ENCODE assay signal across 9 cellular contexts in genomic region chr2:218806346-218806978, GRCh38. TPM values are rescaled to one million over a fixed set of nuclear protein-coding genes. Genes with fewer than 3 reads are reported as not detected.
A peak's percentile ranks its signal among the peaks of the same experiment; 100 is the strongest.
DNase-seq lines count a peak whose midpoint lies in the region; TF ChIP-seq lines count a peak whose summit lies in the region.
"Had no signal": no experiment of that assay in that cellular context is flagged by ENCODE, and none has a peak within 500 bp of the region (broad histone marks: within the 10 kb centered on the region; RNA-seq: fewer than 3 reads in every experiment).

No MANE protein-coding gene starts in this region.

- WGBS in esophagus muscularis mucosa: 35% methylated on average over 10 of the region's 10 CpGs

- TF ChIP-seq POLR2A in esophagus muscularis mucosa (IDR thresholded peaks at IDR 0.05; ENCODE audit: low read depth): no peak

- H3K27ac ChIP-seq in esophagus muscularis mucosa (replicated peaks in 1 of 4): peak overlapping the region; percentile 68 to 76 (median 70)
- H3K27ac ChIP-seq in parathyroid adenoma: peak overlapping the region; percentile 55
- H3K27ac ChIP-seq in MM.1S (ENCODE audit: low read length): no peak overlapping the region

- no peak for TF ChIP-seq EP300 in esophagus muscularis mucosa (IDR thresholded peaks at IDR 0.05)

- no peaks in the 10 kb centered on the region for H3K9me2 ChIP-seq in MM.1S (replicated peaks; ENCODE audit: insufficient read depth, low read length)

- H3K36me3 ChIP-seq in esophagus muscularis mucosa: no peaks in the 10 kb centered on the region
- H3K36me3 ChIP-seq in parathyroid adenoma (ENCODE audit: control insufficient read depth, insufficient read depth, low read length): no peaks in the 10 kb centered on the region
- no peaks in the 10 kb centered on the region for H3K36me3 ChIP-seq in MM.1S (replicated peaks; ENCODE audit: insufficient read depth, low read length)

- no peaks in the 10 kb centered on the region for H4K20me1 ChIP-seq in MM.1S (ENCODE audit: insufficient read depth, low read length)

- intact Hi-C loops in esophagus muscularis mucosa (cut with DNase I): no loop called here

- H3K9ac ChIP-seq in parathyroid adenoma: no peak overlapping the region
- no peak overlapping the region for H3K9ac ChIP-seq in MM.1S (ENCODE audit: low read length)

- no peaks in the 10 kb centered on the region for H3K79me2 ChIP-seq in parathyroid adenoma
- no peaks in the 10 kb centered on the region for H3K79me2 ChIP-seq in MM.1S (ENCODE audit: low read length)

- no peak overlapping the region for H3K4me3 ChIP-seq in esophagus muscularis mucosa
- no peak overlapping the region for H3K4me3 ChIP-seq in parathyroid adenoma (ENCODE audit: low read depth, low read length)
- no peak overlapping the region for H3K4me3 ChIP-seq in MM.1S (ENCODE audit: low read length)

- peak; percentile 9 for DNase-seq in NCI-H2227 (lab: John Stamatoyannopoulos, UW; ENCODE audit: unreplicated experiment)
- DNase-seq in NCI-H2227 treated with DMSO at 0.1 percent for 48 hours (lab: John Stamatoyannopoulos, UW): no peak
- DNase-seq in NOMO-1 treated with dmso at 0.1 percent for 144 hours (lab: John Stamatoyannopoulos, UW; ENCODE audit: unreplicated experiment): peak; percentile 57
- peak; percentile 92 for DNase-seq in esophagus muscularis mucosa (ENCODE audit: extremely low spot score)
- no peak for DNase-seq in MM.1S
- DNase-seq in DMS114 treated with DMSO at 0.1 percent for 48 hours (lab: John Stamatoyannopoulos, UW; ENCODE audit: unreplicated experiment): no peak
- no peak for DNase-seq in GDM1 (lab: John Stamatoyannopoulos, UW)

- H3K4me2 ChIP-seq in parathyroid adenoma (ENCODE audit: low read length) (peak overlapping the region; percentile 39), MM.1S (ENCODE audit: low read depth, low read length) (no peak overlapping the region)

- TF ChIP-seq CTCF in esophagus muscularis mucosa (IDR thresholded peaks at IDR 0.05) (no peak), parathyroid adenoma (IDR thresholded peaks at IDR 0.05) (no peak), MM.1S (IDR thresholded peaks at IDR 0.05; ENCODE audit: low read length) (no peak)

- peak overlapping the region; percentile 44 for H2AFZ ChIP-seq in parathyroid adenoma
- H2AFZ ChIP-seq in MM.1S (ENCODE audit: low read length): no peak overlapping the region

- peaks cover 0 to 27% (median 25%) of the 10 kb centered on the region in 4 donors for H3K4me1 ChIP-seq in esophagus muscularis mucosa
- peaks cover 5% of the 10 kb centered on the region for H3K4me1 ChIP-seq in parathyroid adenoma
- H3K4me1 ChIP-seq in MM.1S (ENCODE audit: low read length): no peaks in the 10 kb centered on the region

- no peaks in the 10 kb centered on the region for H3F3A ChIP-seq in MM.1S (ENCODE audit: insufficient read depth, low read length)

- H3K27me3 ChIP-seq in esophagus muscularis mucosa (no peaks in the 10 kb centered on the region), parathyroid adenoma (ENCODE audit: control insufficient read depth, insufficient read depth, low read length) (no peaks in the 10 kb centered on the region), MM.1S (replicated peaks; ENCODE audit: insufficient read depth, low read length) (no peaks in the 10 kb centered on the region)

- H3K9me3 ChIP-seq in esophagus muscularis mucosa (peaks cover 0 to 6% (median 0%) of the 10 kb centered on the region in 4 donors), parathyroid adenoma (ENCODE audit: control insufficient read depth, low read length) (no peaks in the 10 kb centered on the region), MM.1S (replicated peaks; ENCODE audit: insufficient read depth, low read length) (no peaks in the 10 kb centered on the region)

RNA-seq across cellular contexts. Expression of gene CYP27A1, which starts 24.5 kb away (rescaled TPM):
- total RNA-seq in esophagus muscularis mucosa: 10 to 100 TPM; 20.7 to 26.3 (median 23.6) TPM
- total RNA-seq: activated CD8-positive, alpha-beta memory T cell treated with anti-CD3 and anti-CD28 coated beads for 36 hours had no signal

RNA-seq across cellular contexts. Expression of gene PRKAG3, which starts 25.1 kb away (rescaled TPM):
- total RNA-seq in esophagus muscularis mucosa: not detected
- total RNA-seq: activated CD8-positive, alpha-beta memory T cell treated with anti-CD3 and anti-CD28 coated beads for 36 hours had no signal

RNA-seq across cellular contexts. Expression of gene WNT6, which starts 53.1 kb away (rescaled TPM):
- 10 to 100 TPM in 2 of 4 donors, 1 to 10 TPM in 2; 2.9 to 14.3 (median 8.0) TPM for total RNA-seq in esophagus muscularis mucosa

Comparison
In these comparisons a context has a peak if more than half of its experiments do, and no peak if none do; other contexts are left out.
1. DNase-seq: peak in NCI-H2227 (single experiment), NOMO-1 treated with dmso at 0.1 percent for 144 hours (single experiment) and esophagus muscularis mucosa (single experiment); none in NCI-H2227 treated with DMSO at 0.1 percent for 48 hours (single experiment), MM.1S (single experiment), DMS114 treated with DMSO at 0.1 percent for 48 hours (single experiment) and GDM1 (single experiment).